In the genomic region with DNA sequence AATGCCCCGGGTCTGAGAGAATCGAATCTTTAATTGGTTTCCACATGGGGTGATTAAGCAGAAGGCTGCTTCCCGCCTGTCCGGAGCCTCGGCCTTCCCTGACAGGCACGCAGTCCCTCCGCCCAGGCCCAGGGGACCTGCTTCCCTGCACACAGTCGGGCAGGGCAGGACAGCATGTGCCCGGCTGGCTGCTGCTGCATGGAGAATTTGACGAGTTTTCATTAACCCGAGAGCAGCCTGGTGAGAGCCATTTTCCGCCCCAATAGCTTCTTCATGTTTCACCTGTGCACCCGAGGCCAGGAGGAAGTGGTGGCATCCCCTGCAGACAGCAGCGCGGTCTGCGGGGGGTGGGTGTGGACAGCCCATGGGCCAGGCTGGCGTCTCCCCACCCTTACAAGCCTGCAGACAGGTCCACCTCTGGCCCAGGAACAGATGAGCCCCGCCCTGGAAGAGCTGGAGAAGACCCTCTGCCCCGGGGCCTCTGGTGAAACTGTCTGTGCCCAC, we compare ENCODE assay signal across 16 cellular contexts.
DNase-seq lines count a peak whose midpoint lies in the region; ATAC-seq lines count a peak whose summit lies in the region.
"Had no signal": no experiment of that assay in that cellular context is flagged by ENCODE, and none has a peak within 500 bp of the region (broad histone marks: within the 10 kb centered on the region; RNA-seq: fewer than 3 reads in every experiment).

No MANE protein-coding gene starts in this region.

- H3K4me1 Mint-ChIP-seq in activated CD8-positive, alpha-beta memory T cell treated with anti-CD3 and anti-CD28 coated beads, Interleukin-2, amount 10 ng/mL, durations not matched to agents 7 days and 5 days = peaks cover 57% of the 10 kb centered on the region
- H3K4me1 Mint-ChIP-seq in T-cell (peaks cover 40 to 51% (median 47%) of the 10 kb centered on the region in 3 donors), memory B cell (peaks cover 41% of the 10 kb centered on the region)
- H3K4me1 Mint-ChIP-seq: mesothelial cell of epicardium had no signal

- H3K27me3 Mint-ChIP-seq in activated CD8-positive, alpha-beta memory T cell treated with anti-CD3 and anti-CD28 coated beads, Interleukin-2, amount 10 ng/mL, durations not matched to agents 7 days and 5 days = no peaks in the 10 kb centered on the region
- no peaks in the 10 kb centered on the region for H3K27me3 Mint-ChIP-seq in T-cell
- no peaks in the 10 kb centered on the region for H3K27me3 Mint-ChIP-seq in memory B cell

- DNase-seq in activated CD8-positive, alpha-beta memory T cell treated with anti-CD3 and anti-CD28 coated beads, Interleukin-2, amount 10 ng/mL, durations not matched to agents 7 days and 5 days = peak; percentile 71
- DNase-seq in activated CD8-positive, alpha-beta memory T cell treated with anti-CD3 and anti-CD28 coated beads, Interleukin-2, amount 50 U/mL, for 4 hours = no peak
- DNase-seq in GM19238 (ENCODE audit: insufficient read length, low spot score) = peak; percentile 75
- DNase-seq in T-cell = peak in 2 of 34 experiments; percentile 14 to 18
- peak; percentile 16 to 37 for DNase-seq in memory B cell (ENCODE audit: low spot score in 2 of 2)
- DNase-seq in T1000 (lab: John Stamatoyannopoulos, UW) = no peak
- DNase-seq: activated CD4-positive, alpha-beta T cell treated with anti-CD3 and anti-CD28 coated beads for 4 hours; dorsolateral prefrontal cortex; head of caudate nucleus; NCI-H1417; SHP77 had no signal

- peak; percentile 47 for ATAC-seq in activated CD8-positive, alpha-beta memory T cell treated with anti-CD3 and anti-CD28 coated beads, Interleukin-2, amount 10 ng/mL, durations not matched to agents 7 days and 5 days
- ATAC-seq in T-cell (replicated peaks in 1 of 4) = peak in 1 of 4 experiments; percentile 35
- peak; percentile 28 for ATAC-seq in memory B cell (ENCODE audit: low read depth)
- no peak for ATAC-seq in HG03571 (IDR thresholded peaks at IDR 0.05; ENCODE audit: unreplicated experiment)
- ATAC-seq in GM19035 (IDR thresholded peaks at IDR 0.05; ENCODE audit: unreplicated experiment) = no peak
- ATAC-seq: A549 had no signal

- H3K27ac Mint-ChIP-seq in activated CD8-positive, alpha-beta memory T cell treated with anti-CD3 and anti-CD28 coated beads, Interleukin-2, amount 10 ng/mL, durations not matched to agents 7 days and 5 days = peak overlapping the region; percentile 71
- H3K27ac Mint-ChIP-seq in T-cell (peak overlapping the region; percentile 75 to 86), memory B cell (peak overlapping the region; percentile 73)
- H3K27ac Mint-ChIP-seq: mesothelial cell of epicardium; T-helper 2 cell treated with Interferon-gamma antibody and Interleukin-4, amounts not matched to agents 5 μg/mL and 100 μg/mL, for 36 hours had no signal

- no peaks in the 10 kb centered on the region for H3K9me3 Mint-ChIP-seq in activated CD8-positive, alpha-beta memory T cell treated with anti-CD3 and anti-CD28 coated beads, Interleukin-2, amount 10 ng/mL, durations not matched to agents 7 days and 5 days (ENCODE audit: low read depth)
- H3K9me3 Mint-ChIP-seq in T-cell = no peaks in the 10 kb centered on the region
- no peaks in the 10 kb centered on the region for H3K9me3 Mint-ChIP-seq in memory B cell
- H3K9me3 Mint-ChIP-seq: mesothelial cell of epicardium; T-helper 2 cell treated with Interferon-gamma antibody and Interleukin-4, amounts not matched to agents 5 μg/mL and 100 μg/mL, for 36 hours had no signal

- POLR2A ChIA-PET in T-cell (lab: Charles Lee) = no interaction called here

- H3K4me3 Mint-ChIP-seq in activated CD8-positive, alpha-beta memory T cell treated with anti-CD3 and anti-CD28 coated beads, Interleukin-2, amount 10 ng/mL, durations not matched to agents 7 days and 5 days = no peak overlapping the region
- H3K4me3 Mint-ChIP-seq in T-cell (peak overlapping the region in 1 of 3 donors; percentile 47), memory B cell (peak overlapping the region; percentile 62)
- H3K4me3 Mint-ChIP-seq: mesothelial cell of epicardium; T-helper 2 cell treated with Interferon-gamma antibody and Interleukin-4, amounts not matched to agents 5 μg/mL and 100 μg/mL, for 36 hours had no signal

- peaks cover 13% of the 10 kb centered on the region for H3K36me3 Mint-ChIP-seq in activated CD8-positive, alpha-beta memory T cell treated with anti-CD3 and anti-CD28 coated beads, Interleukin-2, amount 10 ng/mL, durations not matched to agents 7 days and 5 days
- peaks cover 5% of the 10 kb centered on the region for H3K36me3 Mint-ChIP-seq in T-cell
- no peaks in the 10 kb centered on the region for H3K36me3 Mint-ChIP-seq in memory B cell

- CTCF ChIA-PET in activated CD8-positive, alpha-beta memory T cell treated with anti-CD3 and anti-CD28 coated beads, Interleukin-2, amount 10 ng/mL, durations not matched to agents 7 days and 5 days (lab: Charles Lee) = interaction anchor here (1.1 to 1.7 kb wide), 4 partner anchors 12 to 69 kb away, joined by 3 to 6 read pairs (median 5); no protein-coding TSS in a partner anchor
- CTCF ChIA-PET in T-cell (lab: Charles Lee) = interaction anchor here in 1 of 2 donors (0.5 kb wide), 1 partner anchor 242 kb away, joined by 4 read pairs; no protein-coding TSS in a partner anchor

Comparison
In these comparisons a context has a peak if more than half of its experiments do, and no peak if none do; other contexts are left out.
1. DNase-seq: peak in activated CD8-positive, alpha-beta memory T cell treated with anti-CD3 and anti-CD28 coated beads, Interleukin-2, amount 10 ng/mL, durations not matched to agents 7 days and 5 days (single experiment), GM19238 (single experiment) and memory B cell (2 of 2); none in activated CD8-positive, alpha-beta memory T cell treated with anti-CD3 and anti-CD28 coated beads, Interleukin-2, amount 50 U/mL, for 4 hours (single experiment) and T1000 (single experiment).
2. ATAC-seq: peak in activated CD8-positive, alpha-beta memory T cell treated with anti-CD3 and anti-CD28 coated beads, Interleukin-2, amount 10 ng/mL, durations not matched to agents 7 days and 5 days (single experiment) and memory B cell (single experiment); none in HG03571 (single experiment) and GM19035 (single experiment).
3. Peak in every context shown above with its lines, with median percentiles within 50 percentile points of each other: H3K27ac Mint-ChIP-seq.